1 cellular context compared by ENCODE assay signal in the genomic region with DNA sequence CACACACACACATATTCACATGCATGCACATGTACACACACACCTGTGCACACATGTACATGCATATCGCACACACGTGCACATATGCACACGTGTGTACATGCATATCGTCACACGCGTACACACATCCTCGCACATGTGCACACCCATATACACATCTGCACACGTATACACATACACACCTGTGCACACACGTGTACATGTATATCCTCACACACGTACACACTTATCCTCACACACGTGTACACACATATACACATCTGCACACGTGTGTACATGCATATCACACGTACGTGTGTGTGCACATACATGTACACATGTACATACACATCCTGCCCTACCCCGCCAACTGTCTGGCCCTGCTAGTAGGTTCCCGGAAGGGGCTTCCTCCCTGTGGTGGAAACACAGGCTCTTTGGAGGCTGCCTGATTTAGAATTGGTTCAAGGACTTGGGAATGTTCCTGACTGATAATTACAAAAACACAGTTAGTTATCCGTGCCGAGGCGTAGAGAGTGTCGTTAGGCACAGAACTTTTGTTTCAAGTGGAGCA.
TF ChIP-seq lines count a peak whose summit lies in the region.

No MANE protein-coding gene starts in this region.

TF ChIP-seq in H1, 55 proteins besides CTCF, POLR2A, EP300 and RAD21:
- TF ChIP-seq SP1 (IDR thresholded peaks at IDR 0.05; ENCODE audit: low read depth, low read length): no peak
- peak; percentile 51; the same call in 1 of the 2 replicates for TF ChIP-seq POLR2AphosphoS5 (IDR thresholded peaks at IDR 0.05; ENCODE audit: low read depth, low read length)
- TF ChIP-seq KDM1A (IDR thresholded peaks at IDR 0.05; ENCODE audit: borderline replicate concordance, low read length): peak; percentile 54; the same call in 1 of the 2 replicates
- TF ChIP-seq CHD2 (IDR thresholded peaks at IDR 0.05; ENCODE audit: low read length): no peak
TF ChIP-seq in H1: peak in this region for 2.
